1 cellular context compared by ENCODE assay signal in genomic region chr7:107463139-107464078, GRCh38.
A peak's percentile ranks its signal among the peaks of the same experiment; 100 is the strongest.
TF ChIP-seq lines count a peak whose summit lies in the region.

No MANE protein-coding gene starts in this region.

TF ChIP-seq in K562, 482 proteins besides CTCF, POLR2A, EP300 and RAD21 (continued from another document and continues in another):
- TF ChIP-seq, protein P1, sequence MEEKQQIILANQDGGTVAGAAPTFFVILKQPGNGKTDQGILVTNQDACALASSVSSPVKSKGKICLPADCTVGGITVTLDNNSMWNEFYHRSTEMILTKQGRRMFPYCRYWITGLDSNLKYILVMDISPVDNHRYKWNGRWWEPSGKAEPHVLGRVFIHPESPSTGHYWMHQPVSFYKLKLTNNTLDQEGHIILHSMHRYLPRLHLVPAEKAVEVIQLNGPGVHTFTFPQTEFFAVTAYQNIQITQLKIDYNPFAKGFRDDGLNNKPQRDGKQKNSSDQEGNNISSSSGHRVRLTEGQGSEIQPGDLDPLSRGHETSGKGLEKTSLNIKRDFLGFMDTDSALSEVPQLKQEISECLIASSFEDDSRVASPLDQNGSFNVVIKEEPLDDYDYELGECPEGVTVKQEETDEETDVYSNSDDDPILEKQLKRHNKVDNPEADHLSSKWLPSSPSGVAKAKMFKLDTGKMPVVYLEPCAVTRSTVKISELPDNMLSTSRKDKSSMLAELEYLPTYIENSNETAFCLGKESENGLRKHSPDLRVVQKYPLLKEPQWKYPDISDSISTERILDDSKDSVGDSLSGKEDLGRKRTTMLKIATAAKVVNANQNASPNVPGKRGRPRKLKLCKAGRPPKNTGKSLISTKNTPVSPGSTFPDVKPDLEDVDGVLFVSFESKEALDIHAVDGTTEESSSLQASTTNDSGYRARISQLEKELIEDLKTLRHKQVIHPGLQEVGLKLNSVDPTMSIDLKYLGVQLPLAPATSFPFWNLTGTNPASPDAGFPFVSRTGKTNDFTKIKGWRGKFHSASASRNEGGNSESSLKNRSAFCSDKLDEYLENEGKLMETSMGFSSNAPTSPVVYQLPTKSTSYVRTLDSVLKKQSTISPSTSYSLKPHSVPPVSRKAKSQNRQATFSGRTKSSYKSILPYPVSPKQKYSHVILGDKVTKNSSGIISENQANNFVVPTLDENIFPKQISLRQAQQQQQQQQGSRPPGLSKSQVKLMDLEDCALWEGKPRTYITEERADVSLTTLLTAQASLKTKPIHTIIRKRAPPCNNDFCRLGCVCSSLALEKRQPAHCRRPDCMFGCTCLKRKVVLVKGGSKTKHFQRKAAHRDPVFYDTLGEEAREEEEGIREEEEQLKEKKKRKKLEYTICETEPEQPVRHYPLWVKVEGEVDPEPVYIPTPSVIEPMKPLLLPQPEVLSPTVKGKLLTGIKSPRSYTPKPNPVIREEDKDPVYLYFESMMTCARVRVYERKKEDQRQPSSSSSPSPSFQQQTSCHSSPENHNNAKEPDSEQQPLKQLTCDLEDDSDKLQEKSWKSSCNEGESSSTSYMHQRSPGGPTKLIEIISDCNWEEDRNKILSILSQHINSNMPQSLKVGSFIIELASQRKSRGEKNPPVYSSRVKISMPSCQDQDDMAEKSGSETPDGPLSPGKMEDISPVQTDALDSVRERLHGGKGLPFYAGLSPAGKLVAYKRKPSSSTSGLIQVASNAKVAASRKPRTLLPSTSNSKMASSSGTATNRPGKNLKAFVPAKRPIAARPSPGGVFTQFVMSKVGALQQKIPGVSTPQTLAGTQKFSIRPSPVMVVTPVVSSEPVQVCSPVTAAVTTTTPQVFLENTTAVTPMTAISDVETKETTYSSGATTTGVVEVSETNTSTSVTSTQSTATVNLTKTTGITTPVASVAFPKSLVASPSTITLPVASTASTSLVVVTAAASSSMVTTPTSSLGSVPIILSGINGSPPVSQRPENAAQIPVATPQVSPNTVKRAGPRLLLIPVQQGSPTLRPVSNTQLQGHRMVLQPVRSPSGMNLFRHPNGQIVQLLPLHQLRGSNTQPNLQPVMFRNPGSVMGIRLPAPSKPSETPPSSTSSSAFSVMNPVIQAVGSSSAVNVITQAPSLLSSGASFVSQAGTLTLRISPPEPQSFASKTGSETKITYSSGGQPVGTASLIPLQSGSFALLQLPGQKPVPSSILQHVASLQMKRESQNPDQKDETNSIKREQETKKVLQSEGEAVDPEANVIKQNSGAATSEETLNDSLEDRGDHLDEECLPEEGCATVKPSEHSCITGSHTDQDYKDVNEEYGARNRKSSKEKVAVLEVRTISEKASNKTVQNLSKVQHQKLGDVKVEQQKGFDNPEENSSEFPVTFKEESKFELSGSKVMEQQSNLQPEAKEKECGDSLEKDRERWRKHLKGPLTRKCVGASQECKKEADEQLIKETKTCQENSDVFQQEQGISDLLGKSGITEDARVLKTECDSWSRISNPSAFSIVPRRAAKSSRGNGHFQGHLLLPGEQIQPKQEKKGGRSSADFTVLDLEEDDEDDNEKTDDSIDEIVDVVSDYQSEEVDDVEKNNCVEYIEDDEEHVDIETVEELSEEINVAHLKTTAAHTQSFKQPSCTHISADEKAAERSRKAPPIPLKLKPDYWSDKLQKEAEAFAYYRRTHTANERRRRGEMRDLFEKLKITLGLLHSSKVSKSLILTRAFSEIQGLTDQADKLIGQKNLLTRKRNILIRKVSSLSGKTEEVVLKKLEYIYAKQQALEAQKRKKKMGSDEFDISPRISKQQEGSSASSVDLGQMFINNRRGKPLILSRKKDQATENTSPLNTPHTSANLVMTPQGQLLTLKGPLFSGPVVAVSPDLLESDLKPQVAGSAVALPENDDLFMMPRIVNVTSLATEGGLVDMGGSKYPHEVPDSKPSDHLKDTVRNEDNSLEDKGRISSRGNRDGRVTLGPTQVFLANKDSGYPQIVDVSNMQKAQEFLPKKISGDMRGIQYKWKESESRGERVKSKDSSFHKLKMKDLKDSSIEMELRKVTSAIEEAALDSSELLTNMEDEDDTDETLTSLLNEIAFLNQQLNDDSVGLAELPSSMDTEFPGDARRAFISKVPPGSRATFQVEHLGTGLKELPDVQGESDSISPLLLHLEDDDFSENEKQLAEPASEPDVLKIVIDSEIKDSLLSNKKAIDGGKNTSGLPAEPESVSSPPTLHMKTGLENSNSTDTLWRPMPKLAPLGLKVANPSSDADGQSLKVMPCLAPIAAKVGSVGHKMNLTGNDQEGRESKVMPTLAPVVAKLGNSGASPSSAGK (IDR thresholded peaks at IDR 0.05): no peak
- TF ChIP-seq, protein P2, sequence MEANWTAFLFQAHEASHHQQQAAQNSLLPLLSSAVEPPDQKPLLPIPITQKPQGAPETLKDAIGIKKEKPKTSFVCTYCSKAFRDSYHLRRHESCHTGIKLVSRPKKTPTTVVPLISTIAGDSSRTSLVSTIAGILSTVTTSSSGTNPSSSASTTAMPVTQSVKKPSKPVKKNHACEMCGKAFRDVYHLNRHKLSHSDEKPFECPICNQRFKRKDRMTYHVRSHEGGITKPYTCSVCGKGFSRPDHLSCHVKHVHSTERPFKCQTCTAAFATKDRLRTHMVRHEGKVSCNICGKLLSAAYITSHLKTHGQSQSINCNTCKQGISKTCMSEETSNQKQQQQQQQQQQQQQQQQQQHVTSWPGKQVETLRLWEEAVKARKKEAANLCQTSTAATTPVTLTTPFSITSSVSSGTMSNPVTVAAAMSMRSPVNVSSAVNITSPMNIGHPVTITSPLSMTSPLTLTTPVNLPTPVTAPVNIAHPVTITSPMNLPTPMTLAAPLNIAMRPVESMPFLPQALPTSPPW (CRISPR knock-in tag; IDR thresholded peaks at IDR 0.05): no peak
- TF ChIP-seq ZKSCAN8 (CRISPR knock-in tag; IDR thresholded peaks at IDR 0.05) (no peak), TAL1 (IDR thresholded peaks at IDR 0.05) (no peak), SMAD2 (IDR thresholded peaks at IDR 0.05; ENCODE audit: low read depth, low read length) (no peak), POLR2B (IDR thresholded peaks at IDR 0.05; ENCODE audit: low read depth, partially characterized antibody) (no peak), MAFK (IDR thresholded peaks at IDR 0.05; ENCODE audit: low read length) (peak; percentile 86), ZNF274 (IDR thresholded peaks at IDR 0.05; ENCODE audit: borderline replicate concordance, low read depth, low read length) (no peak), CHD1 (IDR thresholded peaks at IDR 0.05; ENCODE audit: low read length) (no peak), KHSRP (IDR thresholded peaks at IDR 0.05) (no peak), XRCC4 (IDR thresholded peaks at IDR 0.05; ENCODE audit: extremely low read depth, insufficient read depth, insufficient read length) (no peak), ZNF263 (CRISPR knock-in tag; IDR thresholded peaks at IDR 0.05; ENCODE audit: borderline replicate concordance) (no peak), NR2F6 (CRISPR knock-in tag; IDR thresholded peaks at IDR 0.05) (no peak), SMC3 (conservative IDR thresholded peaks at IDR 0.05; ENCODE audit: insufficient read depth, low read depth, low read length) (peak; percentile 82), CEBPZ (IDR thresholded peaks at IDR 0.05; ENCODE audit: borderline replicate concordance, low read depth, low read length) (no peak), PTRF (tag; IDR thresholded peaks at IDR 0.05) (no peak), CXXC5 (CRISPR knock-in tag; IDR thresholded peaks at IDR 0.05) (no peak), NBN (IDR thresholded peaks at IDR 0.05; ENCODE audit: low read depth) (peak; percentile 41; the same call in 1 of the 2 replicates), TCF7L2 (IDR thresholded peaks at IDR 0.05; ENCODE audit: low read depth, low read length) (no peak), ZBED1 (IDR thresholded peaks at IDR 0.05) (no peak)
- TF ChIP-seq, protein P3, sequence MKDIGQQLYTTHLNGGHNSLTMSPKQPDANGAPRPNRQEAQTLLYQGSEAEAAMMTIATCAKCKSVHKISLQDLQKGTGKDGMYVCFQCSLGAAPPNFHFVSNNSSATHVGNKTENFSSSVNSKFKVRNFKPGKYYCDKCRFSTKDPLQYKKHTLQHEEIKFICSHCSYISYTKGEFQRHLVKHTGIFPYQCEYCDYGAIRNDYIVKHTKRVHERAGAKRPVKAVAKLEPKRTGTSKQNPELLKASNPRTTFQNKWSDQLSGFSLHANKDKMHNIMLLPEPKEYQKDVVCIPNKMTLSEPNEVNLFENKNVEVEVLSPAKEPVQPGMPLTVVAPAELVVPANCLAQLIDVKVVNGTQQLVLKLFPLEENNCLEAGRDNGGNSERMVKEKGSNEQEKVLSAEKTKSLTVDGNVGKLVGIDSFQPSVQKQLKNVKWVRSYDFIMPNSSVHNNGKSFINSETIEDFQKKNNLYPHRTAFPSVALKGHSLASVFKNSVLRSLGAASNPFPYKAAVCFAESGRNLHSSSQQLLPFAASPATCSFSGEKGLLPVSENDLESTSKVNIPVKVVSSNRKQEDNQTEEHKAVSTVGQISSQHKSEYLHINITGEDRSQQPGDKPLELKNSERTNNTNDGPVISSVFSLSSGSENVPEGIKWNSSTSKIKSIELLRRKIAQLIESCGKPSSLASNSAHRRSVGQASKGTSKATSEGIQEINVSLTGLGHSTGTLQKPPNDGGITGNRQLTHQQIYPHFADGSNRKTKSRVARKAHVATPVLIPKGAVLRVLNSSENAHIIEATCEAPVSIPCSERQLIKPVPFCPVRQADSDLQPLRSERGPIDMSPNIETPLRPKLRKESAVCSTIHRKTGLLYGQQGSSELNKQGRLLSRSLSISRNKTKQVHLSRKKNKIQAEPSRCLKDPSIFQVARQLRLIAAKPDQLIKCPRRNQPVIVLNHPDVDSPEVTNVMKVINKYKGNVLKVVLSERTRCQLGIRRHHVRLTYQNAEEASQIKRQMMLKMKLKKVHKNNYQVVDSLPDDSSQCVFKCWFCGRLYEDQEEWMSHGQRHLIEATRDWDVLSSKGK (CRISPR knock-in tag; IDR thresholded peaks at IDR 0.05): no peak
- TF ChIP-seq, protein P4, sequence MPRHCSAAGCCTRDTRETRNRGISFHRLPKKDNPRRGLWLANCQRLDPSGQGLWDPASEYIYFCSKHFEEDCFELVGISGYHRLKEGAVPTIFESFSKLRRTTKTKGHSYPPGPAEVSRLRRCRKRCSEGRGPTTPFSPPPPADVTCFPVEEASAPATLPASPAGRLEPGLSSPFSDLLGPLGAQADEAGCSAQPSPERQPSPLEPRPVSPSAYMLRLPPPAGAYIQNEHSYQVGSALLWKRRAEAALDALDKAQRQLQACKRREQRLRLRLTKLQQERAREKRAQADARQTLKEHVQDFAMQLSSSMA (CRISPR knock-in tag; IDR thresholded peaks at IDR 0.05): no peak
- TF ChIP-seq, protein P5, sequence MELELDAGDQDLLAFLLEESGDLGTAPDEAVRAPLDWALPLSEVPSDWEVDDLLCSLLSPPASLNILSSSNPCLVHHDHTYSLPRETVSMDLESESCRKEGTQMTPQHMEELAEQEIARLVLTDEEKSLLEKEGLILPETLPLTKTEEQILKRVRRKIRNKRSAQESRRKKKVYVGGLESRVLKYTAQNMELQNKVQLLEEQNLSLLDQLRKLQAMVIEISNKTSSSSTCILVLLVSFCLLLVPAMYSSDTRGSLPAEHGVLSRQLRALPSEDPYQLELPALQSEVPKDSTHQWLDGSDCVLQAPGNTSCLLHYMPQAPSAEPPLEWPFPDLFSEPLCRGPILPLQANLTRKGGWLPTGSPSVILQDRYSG (tag; conservative IDR thresholded peaks at IDR 0.05; ENCODE audit: low read depth): no peak
- TF ChIP-seq, protein P6, sequence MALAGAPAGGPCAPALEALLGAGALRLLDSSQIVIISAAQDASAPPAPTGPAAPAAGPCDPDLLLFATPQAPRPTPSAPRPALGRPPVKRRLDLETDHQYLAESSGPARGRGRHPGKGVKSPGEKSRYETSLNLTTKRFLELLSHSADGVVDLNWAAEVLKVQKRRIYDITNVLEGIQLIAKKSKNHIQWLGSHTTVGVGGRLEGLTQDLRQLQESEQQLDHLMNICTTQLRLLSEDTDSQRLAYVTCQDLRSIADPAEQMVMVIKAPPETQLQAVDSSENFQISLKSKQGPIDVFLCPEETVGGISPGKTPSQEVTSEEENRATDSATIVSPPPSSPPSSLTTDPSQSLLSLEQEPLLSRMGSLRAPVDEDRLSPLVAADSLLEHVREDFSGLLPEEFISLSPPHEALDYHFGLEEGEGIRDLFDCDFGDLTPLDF (CRISPR knock-in tag; IDR thresholded peaks at IDR 0.05): no peak
- TF ChIP-seq, protein P7, sequence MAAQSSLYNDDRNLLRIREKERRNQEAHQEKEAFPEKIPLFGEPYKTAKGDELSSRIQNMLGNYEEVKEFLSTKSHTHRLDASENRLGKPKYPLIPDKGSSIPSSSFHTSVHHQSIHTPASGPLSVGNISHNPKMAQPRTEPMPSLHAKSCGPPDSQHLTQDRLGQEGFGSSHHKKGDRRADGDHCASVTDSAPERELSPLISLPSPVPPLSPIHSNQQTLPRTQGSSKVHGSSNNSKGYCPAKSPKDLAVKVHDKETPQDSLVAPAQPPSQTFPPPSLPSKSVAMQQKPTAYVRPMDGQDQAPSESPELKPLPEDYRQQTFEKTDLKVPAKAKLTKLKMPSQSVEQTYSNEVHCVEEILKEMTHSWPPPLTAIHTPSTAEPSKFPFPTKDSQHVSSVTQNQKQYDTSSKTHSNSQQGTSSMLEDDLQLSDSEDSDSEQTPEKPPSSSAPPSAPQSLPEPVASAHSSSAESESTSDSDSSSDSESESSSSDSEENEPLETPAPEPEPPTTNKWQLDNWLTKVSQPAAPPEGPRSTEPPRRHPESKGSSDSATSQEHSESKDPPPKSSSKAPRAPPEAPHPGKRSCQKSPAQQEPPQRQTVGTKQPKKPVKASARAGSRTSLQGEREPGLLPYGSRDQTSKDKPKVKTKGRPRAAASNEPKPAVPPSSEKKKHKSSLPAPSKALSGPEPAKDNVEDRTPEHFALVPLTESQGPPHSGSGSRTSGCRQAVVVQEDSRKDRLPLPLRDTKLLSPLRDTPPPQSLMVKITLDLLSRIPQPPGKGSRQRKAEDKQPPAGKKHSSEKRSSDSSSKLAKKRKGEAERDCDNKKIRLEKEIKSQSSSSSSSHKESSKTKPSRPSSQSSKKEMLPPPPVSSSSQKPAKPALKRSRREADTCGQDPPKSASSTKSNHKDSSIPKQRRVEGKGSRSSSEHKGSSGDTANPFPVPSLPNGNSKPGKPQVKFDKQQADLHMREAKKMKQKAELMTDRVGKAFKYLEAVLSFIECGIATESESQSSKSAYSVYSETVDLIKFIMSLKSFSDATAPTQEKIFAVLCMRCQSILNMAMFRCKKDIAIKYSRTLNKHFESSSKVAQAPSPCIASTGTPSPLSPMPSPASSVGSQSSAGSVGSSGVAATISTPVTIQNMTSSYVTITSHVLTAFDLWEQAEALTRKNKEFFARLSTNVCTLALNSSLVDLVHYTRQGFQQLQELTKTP (IDR thresholded peaks at IDR 0.05; ENCODE audit: low read depth in 1 of 2, partially characterized antibody in 2 of 2): no peak
